Comparison of ENCODE assay signal across 1 cellular context in genomic region chr13:81493144-81493543, GRCh38.
TF ChIP-seq lines count a peak whose summit lies in the region.

No MANE protein-coding gene starts in this region.

TF ChIP-seq in GM12878, 131 proteins besides CTCF, POLR2A, EP300 and RAD21 (continued from another document and continues in another):
- no peak for TF ChIP-seq SP1 (IDR thresholded peaks at IDR 0.05; ENCODE audit: low read depth, low read length)
- no peak for TF ChIP-seq MAX (IDR thresholded peaks at IDR 0.05; ENCODE audit: low read depth, low read length)
- TF ChIP-seq BRCA1 (IDR thresholded peaks at IDR 0.05; ENCODE audit: low read depth, low read length): no peak
- TF ChIP-seq TCF3 (IDR thresholded peaks at IDR 0.05; ENCODE audit: borderline replicate concordance, insufficient read depth, low read depth, low read length): no peak
- TF ChIP-seq KAT2A (conservative IDR thresholded peaks at IDR 0.05; ENCODE audit: control insufficient read depth, low read depth, low read length): no peak
- TF ChIP-seq CBFB (IDR thresholded peaks at IDR 0.05; ENCODE audit: low read depth): no peak
- TF ChIP-seq DPF2 (IDR thresholded peaks at IDR 0.05): peak; percentile 98
- TF ChIP-seq ZNF687 (IDR thresholded peaks at IDR 0.05): no peak
- TF ChIP-seq GABPA (IDR thresholded peaks at IDR 0.05; ENCODE audit: low read depth): no peak
- no peak for TF ChIP-seq ZNF384 (IDR thresholded peaks at IDR 0.05; ENCODE audit: borderline replicate concordance, low read depth, low read length)
- TF ChIP-seq NR2F1 (conservative IDR thresholded peaks at IDR 0.05): peak; percentile 72; the same call in 1 of the 2 replicates
- peak; percentile 34; the same call in 1 of the 2 replicates for TF ChIP-seq NBN (IDR thresholded peaks at IDR 0.05)
- TF ChIP-seq BHLHE40 (IDR thresholded peaks at IDR 0.05; ENCODE audit: borderline replicate concordance in 1 of 2, low read depth in 2 of 2, low read length in 1 of 2): peak; percentile 21 to 45; a peak in 1 of 4 replicates
- TF ChIP-seq FOS (IDR thresholded peaks at IDR 0.05; ENCODE audit: borderline replicate concordance, extremely low read depth, insufficient read length): no peak
- no peak for TF ChIP-seq TARDBP (IDR thresholded peaks at IDR 0.05; ENCODE audit: borderline replicate concordance)
- no peak for TF ChIP-seq TCF7 (IDR thresholded peaks at IDR 0.05; ENCODE audit: borderline replicate concordance)
- TF ChIP-seq SKIL (IDR thresholded peaks at IDR 0.05; ENCODE audit: low read depth, poor library complexity, severe bottlenecking): peak; percentile 47
- TF ChIP-seq CHD4 (IDR thresholded peaks at IDR 0.05): no peak
- TF ChIP-seq YBX1 (IDR thresholded peaks at IDR 0.05): no peak
- no peak for TF ChIP-seq CUX1 (IDR thresholded peaks at IDR 0.05; ENCODE audit: insufficient replicate concordance, low read depth, low read length)
- TF ChIP-seq CREB1 (IDR thresholded peaks at IDR 0.05; ENCODE audit: low read depth): no peak
- peak; percentile 94 to 95 for TF ChIP-seq IKZF2 (IDR thresholded peaks at IDR 0.05)
- peak; percentile 75; the same call in 1 of the 2 replicates for TF ChIP-seq RELB (IDR thresholded peaks at IDR 0.05; ENCODE audit: low read depth)
- TF ChIP-seq MXI1 (IDR thresholded peaks at IDR 0.05; ENCODE audit: low read depth, low read length): no peak
- no peak for TF ChIP-seq FOXM1 (IDR thresholded peaks at IDR 0.05; ENCODE audit: low read depth, low read length)
- no peak for TF ChIP-seq TBL1XR1 (IDR thresholded peaks at IDR 0.05; ENCODE audit: low read depth, low read length)
- no peak for TF ChIP-seq ETV6 (conservative IDR thresholded peaks at IDR 0.05 in 1 of 2, IDR thresholded peaks at IDR 0.05 in 1 of 2; ENCODE audit: borderline replicate concordance in 1 of 2, low read depth in 1 of 2)
- TF ChIP-seq NRF1 (conservative IDR thresholded peaks at IDR 0.05; ENCODE audit: low read depth, low read length): no peak
- TF ChIP-seq SUZ12 (IDR thresholded peaks at IDR 0.05; ENCODE audit: unreplicated experiment): no peak
- TF ChIP-seq MTA3 (IDR thresholded peaks at IDR 0.05; ENCODE audit: borderline replicate concordance, low read length): no peak
- no peak for TF ChIP-seq ZBTB33 (IDR thresholded peaks at IDR 0.05)
- TF ChIP-seq SRF (IDR thresholded peaks at IDR 0.05; ENCODE audit: low read depth in 2 of 2, low read length in 2 of 2): no peak
- no peak for TF ChIP-seq ASH2L (IDR thresholded peaks at IDR 0.05; ENCODE audit: borderline replicate concordance, low read depth)
- no peak for TF ChIP-seq IRF5 (IDR thresholded peaks at IDR 0.05; ENCODE audit: borderline replicate concordance)
- TF ChIP-seq RUNX3 (IDR thresholded peaks at IDR 0.05; ENCODE audit: low read length): peak; percentile 48; the same call in 1 of the 2 replicates
- TF ChIP-seq CHD2 (IDR thresholded peaks at IDR 0.05; ENCODE audit: borderline replicate concordance, low read depth, low read length): 0 out of 2 replicates have a peak, but pooled peaks have one; percentile 23
- TF ChIP-seq BMI1 (IDR thresholded peaks at IDR 0.05; ENCODE audit: borderline replicate concordance): peak; percentile 88
- peak; percentile 38; the same call in 1 of the 2 replicates for TF ChIP-seq ZNF24 (IDR thresholded peaks at IDR 0.05)
- no peak for TF ChIP-seq E4F1 (IDR thresholded peaks at IDR 0.05; ENCODE audit: borderline replicate concordance, partially characterized antibody)
- no peak for TF ChIP-seq ATF3 (IDR thresholded peaks at IDR 0.05; ENCODE audit: borderline replicate concordance, extremely low read depth, low read depth, low read length)
- peak; percentile 86; the same call in 1 of the 2 replicates for TF ChIP-seq BACH1 (IDR thresholded peaks at IDR 0.05; ENCODE audit: borderline replicate concordance)
- TF ChIP-seq BCL11A (IDR thresholded peaks at IDR 0.05; ENCODE audit: low read depth, low read length): peak; percentile 87
